In the genomic region with DNA sequence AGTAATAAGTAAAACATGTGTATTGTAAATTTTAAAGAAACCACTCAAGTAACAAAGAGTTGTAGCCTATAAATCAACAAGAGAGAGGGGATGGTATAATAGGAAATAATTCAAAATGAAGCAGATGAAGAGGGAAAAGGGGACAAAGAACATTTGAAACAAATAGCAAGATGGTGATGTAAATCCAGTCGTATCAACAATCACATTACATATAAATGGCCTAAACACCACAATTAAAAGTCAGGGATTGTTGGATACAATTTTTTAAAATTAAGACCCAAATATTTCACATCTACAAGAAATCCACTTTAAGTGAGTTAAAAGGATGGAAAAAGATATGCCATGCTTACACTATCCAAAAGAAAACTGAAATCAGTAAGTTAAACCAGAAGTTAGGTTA, we compare ENCODE assay signal across 33 cellular contexts.
"Had no signal": no experiment of that assay in that cellular context is flagged by ENCODE, and none has a peak within 500 bp of the region (broad histone marks: within the 10 kb centered on the region; RNA-seq: fewer than 3 reads in every experiment).

No MANE protein-coding gene starts in this region.

- H3K27ac Mint-ChIP-seq: activated B cell treated with CpG ODN at 0.5 μM for 24 hours; activated CD4-positive, alpha-beta memory T cell treated with anti-CD3 and anti-CD28 coated beads for 36 hours; activated CD4-positive, alpha-beta T cell treated with anti-CD3 and anti-CD28 coated beads, Interleukin-2, amount 10 ng/mL, durations not matched to agents 24 days and 14 days; activated CD8-positive, alpha-beta T cell treated with anti-CD3 and anti-CD28 coated beads for 36 hours; activated naive CD4-positive, alpha-beta T cell treated with anti-CD3 and anti-CD28 coated beads for 36 hours; activated naive CD4-positive, alpha-beta T cell treated with anti-CD3 and anti-CD28 coated beads, Interleukin-2, amount 50 U/mL, for 72 hours; activated naive CD8-positive, alpha-beta T cell treated with anti-CD3 and anti-CD28 coated beads for 36 hours; activated T-helper 1 cell treated with anti-CD3 and anti-CD28 coated beads, Interleukin-12 subunit alpha, Interleukin-12 subunit beta, Interleukin-2, Interleukin-4 antibody, amounts not matched to agents 30 ng/mL and 10 ng/mL and 1 ng/mL, durations not matched to agents 14 hours and 24 hours and 36 hours; activated T-helper 17 cell treated with anti-CD3 and anti-CD28 coated beads, Interleukin-2, amount 50 U/mL, for 72 hours; T-helper 17 cell had no signal

- H3K4me1 Mint-ChIP-seq: activated T-helper 17 cell treated with anti-CD3 and anti-CD28 coated beads, Interleukin-2, amount 50 U/mL, for 72 hours had no signal

- H3K9me3 ChIP-seq: adrenal gland, body of pancreas had no signal

- H3K27ac ChIP-seq: adrenal gland, body of pancreas, brain microvascular endothelial cell, breast epithelium, VCaP had no signal

- H3K36me3 ChIP-seq: adrenal gland, brain microvascular endothelial cell, breast epithelium had no signal

- H3K9me3 Mint-ChIP-seq: activated naive CD4-positive, alpha-beta T cell treated with anti-CD3 and anti-CD28 coated beads, Interleukin-2, amount 50 U/mL, for 72 hours; activated T-helper 17 cell treated with anti-CD3 and anti-CD28 coated beads, Interleukin-2, amount 50 U/mL, for 72 hours had no signal

- DNase-seq: activated B cell treated with CpG ODN at 0.5 μM for 24 hours; activated CD4-positive, alpha-beta memory T cell treated with anti-CD3 and anti-CD28 coated beads for 36 hours; activated CD4-positive, alpha-beta T cell treated with anti-CD3 and anti-CD28 coated beads for 4 hours; activated CD4-positive, alpha-beta T cell treated with anti-CD3 and anti-CD28 coated beads, Interleukin-2, amount 10 ng/mL, durations not matched to agents 24 days and 14 days; activated CD4-positive, alpha-beta T cell treated with anti-CD3 and anti-CD28 coated beads, Interleukin-2, amount 50 U/mL, for 1 hour; activated CD4-positive, alpha-beta T cell treated with anti-CD3 and anti-CD28 coated beads, Interleukin-2, amount 50 U/mL, for 4 hours; activated CD4-positive, CD25-positive, alpha-beta regulatory T cell treated with anti-CD3 and anti-CD28 coated beads, Interleukin-2, amount 50 U/mL, for 72 hours; activated CD8-positive, alpha-beta memory T cell treated with anti-CD3 and anti-CD28 coated beads, Interleukin-2, amount 50 U/mL, for 4 hours; activated CD8-positive, alpha-beta T cell treated with anti-CD3 and anti-CD28 coated beads for 36 hours; activated effector memory CD4-positive, alpha-beta T cell treated with anti-CD3 and anti-CD28 coated beads, Interleukin-2, amount 50 U/mL, for 16 hours; activated gamma-delta T cell treated with Interleukin-2 at 50 U/mL for 16 hours; activated naive CD4-positive, alpha-beta T cell; activated naive CD4-positive, alpha-beta T cell treated with anti-CD3 and anti-CD28 coated beads for 36 hours; activated naive CD4-positive, alpha-beta T cell treated with anti-CD3 and anti-CD28 coated beads, Interleukin-2, amount 50 U/mL, for 16 hours; activated naive CD8-positive, alpha-beta T cell treated with anti-CD3 and anti-CD28 coated beads for 36 hours; activated T-cell treated with anti-CD3 and anti-CD28 coated beads for 4 hours; activated T-cell treated with anti-CD3 and anti-CD28 coated beads, Interleukin-2, amount 50 U/mL, for 1 hour; activated T-cell treated with anti-CD3 and anti-CD28 coated beads, Interleukin-2, amount 50 U/mL, for 4 hours; adrenal gland; amniotic stem cell; aorta; body of pancreas; brain microvascular endothelial cell; central memory CD4-positive, alpha-beta T cell; T-helper 17 cell had no signal

- H3K4me3 ChIP-seq: adrenal gland, body of pancreas, breast epithelium had no signal

- ATAC-seq: activated CD8-positive, alpha-beta T cell treated with anti-CD3 and anti-CD28 coated beads for 36 hours; activated naive CD4-positive, alpha-beta T cell treated with anti-CD3 and anti-CD28 coated beads, Interleukin-2, amount 50 U/mL, for 72 hours; activated T-cell treated with anti-CD3 and anti-CD28 coated beads, Interleukin-2, amount 50 U/mL, for 4 hours; activated T-helper 17 cell treated with anti-CD3 and anti-CD28 coated beads, Interleukin-2, amount 50 U/mL, for 72 hours; body of pancreas; T-helper 17 cell had no signal

- H3K27me3 Mint-ChIP-seq: activated B cell treated with CpG ODN at 0.5 μM for 24 hours; activated CD4-positive, alpha-beta memory T cell treated with anti-CD3 and anti-CD28 coated beads for 36 hours; activated CD4-positive, alpha-beta T cell treated with anti-CD3 and anti-CD28 coated beads, Interleukin-2, amount 10 ng/mL, durations not matched to agents 24 days and 14 days; activated CD8-positive, alpha-beta T cell treated with anti-CD3 and anti-CD28 coated beads for 36 hours; activated naive CD8-positive, alpha-beta T cell treated with anti-CD3 and anti-CD28 coated beads for 36 hours; activated T-helper 17 cell treated with anti-CD3 and anti-CD28 coated beads, Interleukin-2, amount 50 U/mL, for 72 hours; T-helper 17 cell had no signal

- H3K4me1 ChIP-seq: breast epithelium had no signal

- FAIRE-seq: astrocyte, colon, TTC549 had no signal

- H3K27me3 ChIP-seq: adrenal gland, body of pancreas, brain microvascular endothelial cell, breast epithelium had no signal

- H3K4me3 Mint-ChIP-seq: activated B cell treated with CpG ODN at 0.5 μM for 24 hours; activated CD4-positive, alpha-beta memory T cell treated with anti-CD3 and anti-CD28 coated beads for 36 hours; activated CD4-positive, alpha-beta T cell treated with anti-CD3 and anti-CD28 coated beads, Interleukin-2, amount 10 ng/mL, durations not matched to agents 24 days and 14 days; activated CD8-positive, alpha-beta T cell treated with anti-CD3 and anti-CD28 coated beads for 36 hours; activated naive CD4-positive, alpha-beta T cell treated with anti-CD3 and anti-CD28 coated beads for 36 hours; activated naive CD8-positive, alpha-beta T cell treated with anti-CD3 and anti-CD28 coated beads for 36 hours; activated T-cell treated with anti-CD3 and anti-CD28 coated beads, Interleukin-2, amount 50 U/mL, for 4 hours; activated T-helper 1 cell treated with anti-CD3 and anti-CD28 coated beads, Interleukin-12 subunit alpha, Interleukin-12 subunit beta, Interleukin-2, Interleukin-4 antibody, amounts not matched to agents 30 ng/mL and 10 ng/mL and 1 ng/mL, durations not matched to agents 14 hours and 24 hours and 36 hours; activated T-helper 17 cell treated with anti-CD3 and anti-CD28 coated beads, Interleukin-2, amount 50 U/mL, for 72 hours; T-helper 17 cell had no signal
